ENCODE assay signal across 8 cellular contexts in the genomic region with DNA sequence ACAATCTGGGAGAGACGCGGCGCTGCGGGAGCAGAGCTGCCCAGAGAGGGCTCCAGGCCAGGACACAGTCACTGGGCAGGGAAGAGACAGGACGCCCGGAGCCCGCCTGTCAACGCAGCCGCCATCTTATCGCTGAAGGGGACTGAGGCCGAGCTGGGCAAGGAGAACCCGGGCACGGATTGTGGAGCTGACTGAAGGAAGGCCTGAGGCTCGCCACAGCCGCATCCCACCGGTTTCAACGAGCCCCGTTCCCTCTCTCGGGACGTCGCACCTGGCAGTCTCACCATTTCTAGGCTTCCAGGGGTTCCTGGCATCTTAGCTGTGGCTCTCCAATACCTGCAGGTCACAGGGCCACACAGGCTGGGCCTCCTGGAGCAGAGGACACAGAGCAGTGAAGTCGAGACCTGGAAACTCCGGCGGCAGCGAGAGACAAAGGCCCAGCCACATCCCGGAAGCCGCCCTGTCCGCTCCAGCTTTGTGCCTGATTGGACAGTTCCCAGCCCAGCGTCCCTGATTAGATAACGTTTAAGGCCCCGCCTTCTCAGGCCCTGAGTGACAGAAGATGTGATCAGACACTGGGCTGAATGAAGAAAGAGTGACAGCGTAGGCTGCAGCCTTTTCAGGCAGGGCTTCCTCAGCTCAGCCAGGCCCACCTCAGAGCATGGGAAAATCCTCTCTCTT. TPM values are rescaled to one million over a fixed set of nuclear protein-coding genes. Genes with fewer than 3 reads are reported as not detected.
DNase-seq lines count a peak whose midpoint lies in the region; ATAC-seq and TF ChIP-seq lines count a peak whose summit lies in the region.

TSS of gene ZNF91 (minus strand) at position 431 of the 681 bp plus-strand sequence. CDS start at position 314, 117 bp downstream.

- H3K4me3 ChIP-seq in spleen: peak within 1 kb of the TSS; percentile 68 to 94 (median 76)

- peaks cover 12 to 52% (median 41%) of the 10 kb centered on the region in 6 donors for H3K4me1 ChIP-seq in spleen

- H3K4me3 Mint-ChIP-seq in activated B cell treated with CpG ODN at 0.5 μM for 24 hours: peak within 1 kb of the TSS; percentile 99

- H3K36me3 ChIP-seq in spleen: peaks cover 0 to 26% (median 0%) of the 10 kb centered on the region in 6 donors

- intact Hi-C loops in activated B cell treated with CpG ODN at 0.5 μM for 24 hours (cut with micrococcal nuclease) (loop anchor here (1.0 to 10.0 kb wide), 10 partner anchors 50 to 760 kb away; partner anchors contain the start of genes ZNF254, ZNF492, ZNF675 and ZNF681), spleen (cut with DNase I; ENCODE audit: low total_unique reads) (loop anchor here (10.0 kb wide), 1 partner anchor 120 kb away; no protein-coding TSS in a partner anchor)

- peaks cover 26% of the 10 kb centered on the region for H3K36me3 Mint-ChIP-seq in activated B cell treated with CpG ODN at 0.5 μM for 24 hours (ENCODE audit: low read depth)

- TF ChIP-seq CTCF in activated B cell treated with CpG ODN at 0.5 μM for 24 hours (IDR thresholded peaks at IDR 0.05) (no peak), spleen (IDR thresholded peaks at IDR 0.05 in 8 of 11, conservative IDR thresholded peaks at IDR 0.05 in 3 of 11) (no peak)

- WGBS in spleen, 5 donors: 0 to 1% (median 0%) methylated on average over 15 to 32 of the region's 32 CpGs

- H3K27me3 Mint-ChIP-seq in activated B cell treated with CpG ODN at 0.5 μM for 24 hours: no peaks in the 10 kb centered on the region

- H3K27me3 ChIP-seq in spleen (replicated peaks in 1 of 7): no peaks in the 10 kb centered on the region

- DNase-seq in NK-92 (lab: John Stamatoyannopoulos, UW; ENCODE audit: unreplicated experiment) (peak; percentile 45), NCI-H2107 treated with DMSO at 0.1 percent for 48 hours (lab: John Stamatoyannopoulos, UW; ENCODE audit: unreplicated experiment) (peak; percentile 89), activated B cell treated with CpG ODN at 0.5 μM for 24 hours (peak; percentile 76), caudate nucleus (lab: John Stamatoyannopoulos, UW) (peak; percentile 36 to 99 (median 95)), inferior parietal cortex (ENCODE audit: extremely low spot score) (peak; percentile 98), spleen (peak; percentile 97)
- DNase-seq in NK-92 treated with Interleukin-12 subunit alpha and Interleukin-12 subunit beta, amount 100 ng/mL, for 24 hours (lab: John Stamatoyannopoulos, UW): no peak

- H3K27ac ChIP-seq in caudate nucleus (ENCODE audit: low read depth, low read length): peak within 1 kb of the TSS; percentile 94
- H3K27ac ChIP-seq in spleen: peak within 1 kb of the TSS; percentile 81 to 94 (median 90)

- H3K4me1 Mint-ChIP-seq in activated B cell treated with CpG ODN at 0.5 μM for 24 hours: peaks cover 40% of the 10 kb centered on the region

- H3K27ac Mint-ChIP-seq in activated B cell treated with CpG ODN at 0.5 μM for 24 hours: peak within 1 kb of the TSS; percentile 98

- peak in 2 of 3 donors; percentile 75 to 83 for TF ChIP-seq POLR2A in spleen (IDR thresholded peaks at IDR 0.05)

- peaks cover 0 to 12% (median 1%) of the 10 kb centered on the region in 8 donors for H3K9me3 ChIP-seq in spleen

- H3K9me3 Mint-ChIP-seq in activated B cell treated with CpG ODN at 0.5 μM for 24 hours: no peaks in the 10 kb centered on the region

- ATAC-seq in HG02981 (IDR thresholded peaks at IDR 0.05; ENCODE audit: unreplicated experiment): peak; percentile 98
- ATAC-seq in activated B cell treated with CpG ODN at 0.5 μM for 24 hours (ENCODE audit: low read depth): peak; percentile 96

- CTCF ChIA-PET in activated B cell treated with CpG ODN at 0.5 μM for 24 hours (lab: Charles Lee): no interaction called here

- POLR2A ChIA-PET in activated B cell treated with CpG ODN at 0.5 μM for 24 hours (lab: Charles Lee): interaction anchor here (0.7 to 4.2 kb wide), 14 partner anchors 11 to 1560 kb away, joined by 3 to 34 read pairs (median 7); partner anchors contain the start of genes ZNF254, ZNF257, ZNF43 and ZNF492

RNA-seq across cellular contexts. Expression of gene ZNF91, which starts in this region (rescaled TPM):
- total RNA-seq in activated B cell treated with CpG ODN at 0.5 μM for 24 hours (56.4 and 70.9 TPM in 2 replicates), spleen (10 to 100 TPM; 51.7 to 99.4 (median 64.6) TPM)
- 10 to 100 TPM in 1 of 3 donors, 1 to 10 TPM in 2; 8.4 to 10.7 (median 9.4) TPM for polyA plus RNA-seq in spleen
